Comparison of ENCODE assay signal across 1 cellular context in genomic region chr16:67935402-67936123, GRCh38.
TF ChIP-seq lines count a peak whose summit lies in the region.

No MANE protein-coding gene starts in this region.

TF ChIP-seq in K562, 482 proteins besides CTCF, POLR2A, EP300 and RAD21 (continued from another document and continues in another):
- TF ChIP-seq ATF6 (CRISPR knock-in tag; IDR thresholded peaks at IDR 0.05) (peak; percentile 98), NRF1 (conservative IDR thresholded peaks at IDR 0.05 in 1 of 2, IDR thresholded peaks at IDR 0.05 in 1 of 2) (peak; percentile 69 to 75), VEZF1 (CRISPR knock-in tag; IDR thresholded peaks at IDR 0.05) (peak; percentile 66), ZNF764 (CRISPR knock-in tag; IDR thresholded peaks at IDR 0.05; ENCODE audit: low read depth) (peak; percentile 61), ZNF184 (CRISPR knock-in tag; IDR thresholded peaks at IDR 0.05) (no peak), SUPT5H (IDR thresholded peaks at IDR 0.05) (peak; percentile 93), C11orf30 (IDR thresholded peaks at IDR 0.05; ENCODE audit: low read depth) (peak; percentile 49), FOXA1 (IDR thresholded peaks at IDR 0.05; ENCODE audit: borderline replicate concordance) (no peak), SNAPC5 (CRISPR knock-in tag; IDR thresholded peaks at IDR 0.05) (no peak), BRF1 (IDR thresholded peaks at IDR 0.05; ENCODE audit: borderline replicate concordance, extremely low read depth, insufficient read length) (no peak), ZSCAN29 (IDR thresholded peaks at IDR 0.05) (peak; percentile 73), HBP1 (CRISPR knock-in tag; IDR thresholded peaks at IDR 0.05) (peak; percentile 52; the same call in 1 of the 2 replicates), ZBTB40 (IDR thresholded peaks at IDR 0.05) (peak; percentile 89), ZBTB40 (CRISPR knock-in tag; IDR thresholded peaks at IDR 0.05) (no peak), ZNF609 (CRISPR knock-in tag; IDR thresholded peaks at IDR 0.05; ENCODE audit: borderline replicate concordance) (no peak), ZNF445 (CRISPR knock-in tag; IDR thresholded peaks at IDR 0.05; ENCODE audit: low read depth) (no peak), FOXM1 (IDR thresholded peaks at IDR 0.05; ENCODE audit: low read depth) (no peak), FOXM1 (CRISPR knock-in tag; IDR thresholded peaks at IDR 0.05; ENCODE audit: low read depth) (0 out of 2 replicates have a peak, but pooled peaks have one; percentile 82), CREB5 (CRISPR knock-in tag; IDR thresholded peaks at IDR 0.05) (no peak), ZNF354B (CRISPR knock-in tag; IDR thresholded peaks at IDR 0.05) (no peak), FOXP4 (CRISPR knock-in tag; IDR thresholded peaks at IDR 0.05; ENCODE audit: borderline replicate concordance) (no peak), TEAD4 (IDR thresholded peaks at IDR 0.05; ENCODE audit: low read length) (peak; percentile 38; the same call in 1 of the 2 replicates), TEAD4 (CRISPR knock-in tag; IDR thresholded peaks at IDR 0.05; ENCODE audit: borderline replicate concordance) (0 out of 2 replicates have a peak, but pooled peaks have one; percentile 27), PRDM10 (IDR thresholded peaks at IDR 0.05; ENCODE audit: partially characterized antibody) (peak; percentile 65)
